In genomic region chr3:16323737-16324136, GRCh38 we compare ENCODE assay signal across 1 cellular context.
TF ChIP-seq lines count a peak whose summit lies in the region.

No MANE protein-coding gene starts in this region.

TF ChIP-seq in GM12878, 131 proteins besides CTCF, POLR2A, EP300 and RAD21:
- TF ChIP-seq POLR2AphosphoS5 (IDR thresholded peaks at IDR 0.05; ENCODE audit: low read length), result 0 out of 2 replicates have a peak, but pooled peaks have one; percentile 16
- TF ChIP-seq IKZF1 (conservative IDR thresholded peaks at IDR 0.05), result no peak
